Comparison of ENCODE assay signal across 23 cellular contexts in the genomic region with DNA sequence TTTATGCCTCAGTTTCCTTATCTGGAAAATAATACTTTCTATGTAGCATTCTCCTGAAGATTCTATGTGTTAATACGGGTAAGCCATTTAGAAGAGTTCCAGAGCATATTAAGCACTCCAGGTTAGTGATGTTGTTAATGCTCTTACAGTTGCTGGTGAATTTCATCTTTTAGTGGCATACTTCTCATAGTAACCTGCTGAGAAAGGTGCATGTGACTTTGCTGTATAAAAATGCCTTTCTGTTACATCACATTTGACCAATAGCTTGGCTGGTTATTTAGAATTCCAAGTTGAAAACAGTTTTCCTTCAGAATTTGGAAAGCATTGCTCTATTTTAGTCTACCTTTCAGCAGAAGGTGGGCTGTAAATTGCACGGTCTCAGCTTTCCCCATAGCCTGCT.
"Had no signal": no experiment of that assay in that cellular context is flagged by ENCODE, and none has a peak within 500 bp of the region (broad histone marks: within the 10 kb centered on the region; RNA-seq: fewer than 3 reads in every experiment).

No MANE protein-coding gene starts in this region.

- H3K4me1 ChIP-seq: colonic mucosa, right atrium auricular region, tibial nerve, uterus had no signal

- H3K9me3 ChIP-seq: colonic mucosa, lower lobe of right lung, right atrium auricular region, tibial nerve, uterus had no signal

- H3K27me3 ChIP-seq: brain microvascular endothelial cell, colonic mucosa, heart right ventricle, right atrium auricular region, tibial nerve, uterus had no signal

- H3K36me3 ChIP-seq: brain microvascular endothelial cell, colonic mucosa, heart right ventricle, lower lobe of right lung, right atrium auricular region, tibial nerve, uterus had no signal

- H3K27ac Mint-ChIP-seq: activated CD4-positive, alpha-beta memory T cell treated with anti-CD3 and anti-CD28 coated beads, Interleukin-2, amount 10 ng/mL, durations not matched to agents 7 days and 5 days; activated CD8-positive, alpha-beta memory T cell treated with anti-CD3 and anti-CD28 coated beads, Interleukin-2, amount 10 ng/mL, durations not matched to agents 7 days and 5 days; activated naive CD8-positive, alpha-beta T cell; mesothelial cell of epicardium; nephron; stimulated activated naive CD8-positive, alpha-beta T cell treated with anti-CD3 and anti-CD28 coated beads, Interleukin-15, Interleukin-2, amounts not matched to agents 100 ng/mL and 50 ng/mL, for 24 hours; T-helper 1 cell treated with Interleukin-12 subunit alpha and Interleukin-12 subunit beta and Interleukin-4 antibody, amounts not matched to agents 30 μg/mL and 1 μg/mL, for 36 hours had no signal

- ATAC-seq: activated CD8-positive, alpha-beta memory T cell treated with anti-CD3 and anti-CD28 coated beads, Interleukin-2, amount 10 ng/mL, durations not matched to agents 7 days and 5 days; esophagus mucosa; heart right ventricle; lower lobe of right lung had no signal

- DNase-seq: activated B cell treated with CpG ODN at 0.5 μM for 24 hours; activated CD4-positive, alpha-beta memory T cell treated with anti-CD3 and anti-CD28 coated beads, Interleukin-2, amount 10 ng/mL, durations not matched to agents 7 days and 5 days; activated CD4-positive, alpha-beta T cell treated with anti-CD3 and anti-CD28 coated beads for 4 hours; activated CD8-positive, alpha-beta memory T cell treated with anti-CD3 and anti-CD28 coated beads, Interleukin-2, amount 10 ng/mL, durations not matched to agents 7 days and 5 days; amniotic stem cell; brain microvascular endothelial cell; central memory CD4-positive, alpha-beta T cell; colonic mucosa; heart right ventricle; immature natural killer cell; lower lobe of right lung; nucleus accumbens; stimulated activated CD4-positive, alpha-beta T cell treated with anti-CD3 and anti-CD28 coated beads, Interleukin-12 subunit alpha, Interleukin-12 subunit beta, amount 100 ng/mL, for 4 hours; stimulated activated CD4-positive, alpha-beta T cell treated with anti-CD3 and anti-CD28 coated beads, Interleukin-1b, Interleukin-23, amount 100 ng/mL, for 48 hours; uterus had no signal

- H3K27me3 Mint-ChIP-seq: activated B cell treated with CpG ODN at 0.5 μM for 24 hours; activated CD4-positive, alpha-beta memory T cell treated with anti-CD3 and anti-CD28 coated beads, Interleukin-2, amount 10 ng/mL, durations not matched to agents 7 days and 5 days; activated CD8-positive, alpha-beta memory T cell treated with anti-CD3 and anti-CD28 coated beads, Interleukin-2, amount 10 ng/mL, durations not matched to agents 7 days and 5 days; activated naive CD8-positive, alpha-beta T cell; stimulated activated naive CD8-positive, alpha-beta T cell treated with anti-CD3 and anti-CD28 coated beads, Interleukin-15, Interleukin-2, amounts not matched to agents 100 ng/mL and 50 ng/mL, for 24 hours had no signal

- H3K36me3 Mint-ChIP-seq: activated naive CD8-positive, alpha-beta T cell had no signal

- H3K4me1 Mint-ChIP-seq: mesothelial cell of epicardium, nephron had no signal

- H3K9me3 Mint-ChIP-seq: activated B cell treated with CpG ODN at 0.5 μM for 24 hours; immature natural killer cell; nephron; stimulated activated naive CD8-positive, alpha-beta T cell treated with anti-CD3 and anti-CD28 coated beads, Interleukin-15, Interleukin-2, amounts not matched to agents 100 ng/mL and 50 ng/mL, for 24 hours had no signal

- H3K27ac ChIP-seq: brain microvascular endothelial cell, colonic mucosa, heart right ventricle, lower lobe of right lung, right atrium auricular region, tibial nerve, uterus had no signal

- H3K4me3 Mint-ChIP-seq: activated B cell treated with CpG ODN at 0.5 μM for 24 hours; activated CD4-positive, alpha-beta memory T cell treated with anti-CD3 and anti-CD28 coated beads, Interleukin-2, amount 10 ng/mL, durations not matched to agents 7 days and 5 days; activated CD8-positive, alpha-beta memory T cell treated with anti-CD3 and anti-CD28 coated beads, Interleukin-2, amount 10 ng/mL, durations not matched to agents 7 days and 5 days; activated naive CD8-positive, alpha-beta T cell; immature natural killer cell; mesothelial cell of epicardium; nephron; stimulated activated naive CD8-positive, alpha-beta T cell treated with anti-CD3 and anti-CD28 coated beads, Interleukin-15, Interleukin-2, amounts not matched to agents 100 ng/mL and 50 ng/mL, for 24 hours; T-helper 1 cell treated with Interleukin-12 subunit alpha and Interleukin-12 subunit beta and Interleukin-4 antibody, amounts not matched to agents 30 μg/mL and 1 μg/mL, for 36 hours had no signal

- H3K4me3 ChIP-seq: colonic mucosa, heart right ventricle, lower lobe of right lung, right atrium auricular region, tibial nerve, uterus had no signal
